In genomic region chr4:26788341-26788733, GRCh38 we compare ENCODE assay signal across 14 cellular contexts.
DNase-seq lines count a peak whose midpoint lies in the region; ATAC-seq and TF ChIP-seq lines count a peak whose summit lies in the region.
"Had no signal": no experiment of that assay in that cellular context is flagged by ENCODE, and none has a peak within 500 bp of the region (broad histone marks: within the 10 kb centered on the region; RNA-seq: fewer than 3 reads in every experiment).

No MANE protein-coding gene starts in this region.

- no peaks in the 10 kb centered on the region for H4K20me1 ChIP-seq in BLaER1 treated with 17β-estradiol and CSF1 and Interleukin-3, amounts not matched to agents 10 nM and 100 nM

- POLR2A ChIA-PET in naive thymus-derived CD4-positive, alpha-beta T cell (lab: Charles Lee), result no interaction called here

- DNase-seq in naive thymus-derived CD4-positive, alpha-beta T cell, result no peak
- no peak for DNase-seq in stimulated activated CD8-positive, alpha-beta memory T cell treated with anti-CD3 and anti-CD28 coated beads, Interleukin-4, amount 100 ng/mL, for 48 hours
- no peak for DNase-seq in hepatic stellate cell (ENCODE audit: low spot score)
- DNase-seq in effector CD8-positive, alpha-beta T cell (lab: John Stamatoyannopoulos, UW), result no peak
- DNase-seq: effector CD4-positive, alpha-beta T cell; hippocampal formation; NCI-H1417 treated with DMSO at 0.1 percent for 48 hours had no signal

- CTCF ChIA-PET in naive thymus-derived CD4-positive, alpha-beta T cell (lab: Charles Lee), result interaction anchor here (0.5 to 1.4 kb wide), 4 partner anchors 155 to 244 kb away, joined by 3 to 9 read pairs (median 5); no protein-coding TSS in a partner anchor

- H3K27me3 Mint-ChIP-seq in naive thymus-derived CD4-positive, alpha-beta T cell, result peaks cover 0 to 4% (median 0%) of the 10 kb centered on the region in 5 donors

- H3K27ac ChIP-seq in BLaER1 treated with 17β-estradiol and CSF1 and Interleukin-3, amounts not matched to agents 10 nM and 100 nM, result peak overlapping the region in 9 of 11 experiments; percentile 10 to 83 (median 75); a peak in 17 of 22 replicates
- H3K27ac ChIP-seq in VCaP, result peak overlapping the region; percentile 92
- no peak overlapping the region for H3K27ac ChIP-seq in naive thymus-derived CD4-positive, alpha-beta T cell (ENCODE audit: low read depth, low read length)
- H3K27ac ChIP-seq: right lobe of liver had no signal

- H3K27ac Mint-ChIP-seq in naive thymus-derived CD4-positive, alpha-beta T cell, result no peak overlapping the region

- peaks cover 28 to 48% (median 41%) of the 10 kb centered on the region in 10 experiments for H3K4me1 ChIP-seq in BLaER1 treated with 17β-estradiol and CSF1 and Interleukin-3, amounts not matched to agents 10 nM and 100 nM
- no peaks in the 10 kb centered on the region for H3K4me1 ChIP-seq in naive thymus-derived CD4-positive, alpha-beta T cell (ENCODE audit: control insufficient read depth in 2 of 2, insufficient read depth in 2 of 2, low read length in 2 of 2)
- H3K4me1 ChIP-seq: right lobe of liver had no signal

- no peaks in the 10 kb centered on the region; a peak in 2 of 22 replicates for H3K36me3 ChIP-seq in BLaER1 treated with 17β-estradiol and CSF1 and Interleukin-3, amounts not matched to agents 10 nM and 100 nM
- H3K36me3 ChIP-seq in naive thymus-derived CD4-positive, alpha-beta T cell (ENCODE audit: control insufficient read depth in 2 of 3, insufficient read depth in 3 of 3, low read length in 3 of 3), result no peaks in the 10 kb centered on the region
- H3K36me3 ChIP-seq: adrenal gland, right lobe of liver had no signal

- no peaks in the 10 kb centered on the region for H3K27me3 ChIP-seq in BLaER1 treated with 17β-estradiol and CSF1 and Interleukin-3, amounts not matched to agents 10 nM and 100 nM
- H3K27me3 ChIP-seq in naive thymus-derived CD4-positive, alpha-beta T cell (ENCODE audit: control insufficient read depth in 2 of 2, insufficient read depth in 2 of 2, low read length in 2 of 2), result no peaks in the 10 kb centered on the region
- H3K27me3 ChIP-seq: adrenal gland, right lobe of liver had no signal

- ATAC-seq in HG02759 (IDR thresholded peaks at IDR 0.05; ENCODE audit: unreplicated experiment), result peak; percentile 12
- ATAC-seq in naive thymus-derived CD4-positive, alpha-beta T cell, result peak; percentile 50
- ATAC-seq in GM18867 (IDR thresholded peaks at IDR 0.05; ENCODE audit: unreplicated experiment), result no peak

- H3K4me2 ChIP-seq in BLaER1 treated with 17β-estradiol and CSF1 and Interleukin-3, amounts not matched to agents 10 nM and 100 nM, result peak overlapping the region; percentile 68 to 94 (median 87)

- H3K36me3 Mint-ChIP-seq in naive thymus-derived CD4-positive, alpha-beta T cell, result peaks cover 0 to 14% (median 0%) of the 10 kb centered on the region in 5 donors

- peak overlapping the region in 6 of 10 experiments; percentile 13 to 51 (median 29); a peak in 10 of 20 replicates for H3K4me3 ChIP-seq in BLaER1 treated with 17β-estradiol and CSF1 and Interleukin-3, amounts not matched to agents 10 nM and 100 nM
- no peak overlapping the region for H3K4me3 ChIP-seq in naive thymus-derived CD4-positive, alpha-beta T cell (ENCODE audit: low read length)
- H3K4me3 ChIP-seq: adrenal gland, right lobe of liver had no signal

- peak overlapping the region in 9 of 11 experiments; percentile 17 to 75 (median 57); a peak in 13 of 22 replicates for H3K9ac ChIP-seq in BLaER1 treated with 17β-estradiol and CSF1 and Interleukin-3, amounts not matched to agents 10 nM and 100 nM

- TF ChIP-seq CTCF in VCaP (conservative IDR thresholded peaks at IDR 0.05), result no peak

- H3K4me1 Mint-ChIP-seq in naive thymus-derived CD4-positive, alpha-beta T cell, result peaks cover 0 to 14% (median 10%) of the 10 kb centered on the region in 7 donors

- peaks cover 0 to 9% (median 0%) of the 10 kb centered on the region in 11 donors for H3K9me3 Mint-ChIP-seq in naive thymus-derived CD4-positive, alpha-beta T cell

- no peak overlapping the region for H3K4me3 Mint-ChIP-seq in naive thymus-derived CD4-positive, alpha-beta T cell
- H3K4me3 Mint-ChIP-seq: T-cell had no signal

- intact Hi-C loops in naive thymus-derived CD4-positive, alpha-beta T cell (cut with micrococcal nuclease), result loop anchor here in 1 of 2 donors (1.0 to 2.0 kb wide), 3 partner anchors 69 to 222 kb away; no protein-coding TSS in a partner anchor

- H3K9me3 ChIP-seq in BLaER1 treated with 17β-estradiol and CSF1 and Interleukin-3, amounts not matched to agents 10 nM and 100 nM (replicated peaks in 1 of 11), result peaks cover 15 to 42% (median 26%) of the 10 kb centered on the region in 11 experiments; a peak in 21 of 22 replicates
- no peaks in the 10 kb centered on the region for H3K9me3 ChIP-seq in naive thymus-derived CD4-positive, alpha-beta T cell (ENCODE audit: control insufficient read depth in 2 of 3, low read length in 3 of 3)
- H3K9me3 ChIP-seq: adrenal gland, right lobe of liver had no signal
